17 cellular contexts compared by ENCODE assay signal in genomic region chrX:115533485-115533884, GRCh38. TPM values are rescaled to one million over a fixed set of nuclear protein-coding genes. Genes with fewer than 3 reads are reported as not detected.
DNase-seq lines count a peak whose midpoint lies in the region; ATAC-seq, FAIRE-seq and TF ChIP-seq lines count a peak whose summit lies in the region.
"Had no signal": no experiment of that assay in that cellular context is flagged by ENCODE, and none has a peak within 500 bp of the region (broad histone marks: within the 10 kb centered on the region; RNA-seq: fewer than 3 reads in every experiment).

No MANE protein-coding gene starts in this region.

- TF ChIP-seq CTCF in astrocyte (IDR thresholded peaks at IDR 0.05; ENCODE audit: insufficient read depth, low read depth, low read length), result no peak
- no peak for TF ChIP-seq CTCF in fibroblast of villous mesenchyme (IDR thresholded peaks at IDR 0.05; ENCODE audit: insufficient read depth, low read depth, low read length)

- H3K4me1 Mint-ChIP-seq in astrocyte (ENCODE audit: low read depth, unreplicated experiment), result peaks cover 3% of the 10 kb centered on the region
- no peaks in the 10 kb centered on the region for H3K4me1 Mint-ChIP-seq in stimulated activated memory B cell treated with anti-CD40 and anti-IgM and Interleukin-4, amounts not matched to agents 10 μg/mL and 1 μg/mL and 100 μg/mL, for 72 hours
- H3K4me1 Mint-ChIP-seq: activated naive CD8-positive, alpha-beta T cell treated with anti-CD3 and anti-CD28 coated beads, Interleukin-2, amount 50 U/mL, for 24 hours had no signal

- no peaks in the 10 kb centered on the region for H3K27me3 ChIP-seq in astrocyte (ENCODE audit: insufficient read depth, low read length)

- H3K4me3 Mint-ChIP-seq in astrocyte (ENCODE audit: unreplicated experiment), result no peak overlapping the region
- H3K4me3 Mint-ChIP-seq in stimulated activated memory B cell treated with anti-CD40 and anti-IgM and Interleukin-4, amounts not matched to agents 10 μg/mL and 1 μg/mL and 100 μg/mL, for 72 hours, result no peak overlapping the region
- H3K4me3 Mint-ChIP-seq: activated CD4-positive, alpha-beta memory T cell treated with anti-CD3 and anti-CD28 coated beads for 36 hours; activated naive CD8-positive, alpha-beta T cell treated with anti-CD3 and anti-CD28 coated beads, Interleukin-2, amount 50 U/mL, for 24 hours; activated T-helper 1 cell treated with anti-CD3 and anti-CD28 coated beads, Interleukin-12 subunit alpha, Interleukin-12 subunit beta, Interleukin-2, Interleukin-4 antibody, amounts not matched to agents 30 ng/mL and 10 ng/mL and 1 ng/mL, durations not matched to agents 14 hours and 24 hours and 36 hours; CD8-positive, alpha-beta T cell had no signal

- H3K4me3 ChIP-seq in astrocyte (ENCODE audit: insufficient read depth, low read depth, low read length) (no peak overlapping the region), fibroblast of villous mesenchyme (ENCODE audit: low read depth, low read length) (no peak overlapping the region)
- H3K4me3 ChIP-seq: colonic mucosa had no signal

- no peak for ATAC-seq in stimulated activated memory B cell treated with anti-CD40 and anti-IgM and Interleukin-4, amounts not matched to agents 10 μg/mL and 1 μg/mL and 100 μg/mL, for 72 hours
- no peak for ATAC-seq in GM21825 (IDR thresholded peaks at IDR 0.05; ENCODE audit: unreplicated experiment)
- ATAC-seq: activated naive CD8-positive, alpha-beta T cell treated with anti-CD3 and anti-CD28 coated beads, Interleukin-2, amount 50 U/mL, for 24 hours; CD8-positive, alpha-beta T cell; Panc1 had no signal

- peak; percentile 83 for FAIRE-seq in astrocyte (lab: Jason Lieb, UNC)
- FAIRE-seq: GM12892 had no signal

- no peaks in the 10 kb centered on the region for H3K4me1 ChIP-seq in astrocyte (ENCODE audit: insufficient read depth, low read length)
- H3K4me1 ChIP-seq: colonic mucosa had no signal

- H4K20me1 ChIP-seq in astrocyte (ENCODE audit: insufficient read depth, low read length), result no peaks in the 10 kb centered on the region

- no peak overlapping the region for H3K27ac ChIP-seq in astrocyte (ENCODE audit: low read depth, low read length)
- H3K27ac ChIP-seq: colonic mucosa had no signal

- H3K79me2 ChIP-seq in astrocyte (ENCODE audit: insufficient read depth, low read length), result no peaks in the 10 kb centered on the region

- H3K9me3 Mint-ChIP-seq in astrocyte (ENCODE audit: unreplicated experiment), result peaks cover 2% of the 10 kb centered on the region
- H3K9me3 Mint-ChIP-seq in stimulated activated memory B cell treated with anti-CD40 and anti-IgM and Interleukin-4, amounts not matched to agents 10 μg/mL and 1 μg/mL and 100 μg/mL, for 72 hours, result peaks cover 3% of the 10 kb centered on the region
- H3K9me3 Mint-ChIP-seq: activated CD4-positive, alpha-beta memory T cell treated with anti-CD3 and anti-CD28 coated beads for 36 hours; activated naive CD8-positive, alpha-beta T cell treated with anti-CD3 and anti-CD28 coated beads, Interleukin-2, amount 50 U/mL, for 24 hours; activated T-helper 1 cell treated with anti-CD3 and anti-CD28 coated beads, Interleukin-12 subunit alpha, Interleukin-12 subunit beta, Interleukin-2, Interleukin-4 antibody, amounts not matched to agents 30 ng/mL and 10 ng/mL and 1 ng/mL, durations not matched to agents 14 hours and 24 hours and 36 hours; CD8-positive, alpha-beta T cell had no signal

- H3K4me2 ChIP-seq in astrocyte (ENCODE audit: low read length), result no peak overlapping the region

- no peak overlapping the region for H3K9ac ChIP-seq in astrocyte (ENCODE audit: low read length)

- H3K27me3 Mint-ChIP-seq in astrocyte (ENCODE audit: low read depth, unreplicated experiment), result no peaks in the 10 kb centered on the region
- H3K27me3 Mint-ChIP-seq in stimulated activated memory B cell treated with anti-CD40 and anti-IgM and Interleukin-4, amounts not matched to agents 10 μg/mL and 1 μg/mL and 100 μg/mL, for 72 hours, result no peaks in the 10 kb centered on the region
- H3K27me3 Mint-ChIP-seq: activated CD4-positive, alpha-beta memory T cell treated with anti-CD3 and anti-CD28 coated beads for 36 hours; activated naive CD8-positive, alpha-beta T cell treated with anti-CD3 and anti-CD28 coated beads, Interleukin-2, amount 50 U/mL, for 24 hours had no signal

- no peaks in the 10 kb centered on the region for H3K36me3 ChIP-seq in astrocyte (ENCODE audit: insufficient read depth, low read length)
- H3K36me3 ChIP-seq: colonic mucosa had no signal

- no peaks in the 10 kb centered on the region for H3K9me3 ChIP-seq in astrocyte (ENCODE audit: insufficient read depth, low read depth, low read length)
- H3K9me3 ChIP-seq: colonic mucosa had no signal

- no peak overlapping the region for H3K27ac Mint-ChIP-seq in astrocyte (ENCODE audit: unreplicated experiment)
- H3K27ac Mint-ChIP-seq in stimulated activated memory B cell treated with anti-CD40 and anti-IgM and Interleukin-4, amounts not matched to agents 10 μg/mL and 1 μg/mL and 100 μg/mL, for 72 hours, result no peak overlapping the region
- H3K27ac Mint-ChIP-seq: activated CD4-positive, alpha-beta memory T cell treated with anti-CD3 and anti-CD28 coated beads for 36 hours; activated naive CD8-positive, alpha-beta T cell treated with anti-CD3 and anti-CD28 coated beads, Interleukin-2, amount 50 U/mL, for 24 hours; activated T-helper 1 cell treated with anti-CD3 and anti-CD28 coated beads, Interleukin-12 subunit alpha, Interleukin-12 subunit beta, Interleukin-2, Interleukin-4 antibody, amounts not matched to agents 30 ng/mL and 10 ng/mL and 1 ng/mL, durations not matched to agents 14 hours and 24 hours and 36 hours; CD8-positive, alpha-beta T cell had no signal

- no peaks in the 10 kb centered on the region for H3K36me3 Mint-ChIP-seq in astrocyte (ENCODE audit: low read depth, unreplicated experiment)
- H3K36me3 Mint-ChIP-seq in stimulated activated memory B cell treated with anti-CD40 and anti-IgM and Interleukin-4, amounts not matched to agents 10 μg/mL and 1 μg/mL and 100 μg/mL, for 72 hours, result no peaks in the 10 kb centered on the region
- H3K36me3 Mint-ChIP-seq: activated CD4-positive, alpha-beta memory T cell treated with anti-CD3 and anti-CD28 coated beads for 36 hours; CD8-positive, alpha-beta T cell had no signal

- no peak overlapping the region for H2AFZ ChIP-seq in astrocyte (ENCODE audit: low read depth, low read length)

- DNase-seq in EH (ENCODE audit: low read depth), result peak; percentile 65
- DNase-seq in astrocyte (ENCODE audit: low read depth), result no peak
- peak; percentile 73 for DNase-seq in fibroblast of villous mesenchyme (ENCODE audit: low read depth)
- DNase-seq in stromal cell of bone marrow (ENCODE audit: low read depth), result peak; percentile 40
- no peak for DNase-seq in GOT3 (lab: John Stamatoyannopoulos, UW)
- DNase-seq: activated CD4-positive, alpha-beta memory T cell treated with anti-CD3 and anti-CD28 coated beads for 36 hours; activated naive CD8-positive, alpha-beta T cell treated with anti-CD3 and anti-CD28 coated beads, Interleukin-2, amount 50 U/mL, for 24 hours; CD8-positive, alpha-beta T cell; colonic mucosa; MM.1S; NCI-H2029; NCI-H526 treated with DMSO at 0.1 percent for 48 hours had no signal

RNA-seq across cellular contexts. Expression of gene PLS3, which starts 27.5 kb away (rescaled TPM):
- 310 and 313 TPM in 2 replicates for total RNA-seq in astrocyte
- 271 and 323 TPM in 2 replicates for total RNA-seq in fibroblast of villous mesenchyme
- total RNA-seq: CD8-positive, alpha-beta T cell had no signal

Comparison
In these comparisons a context has a peak if more than half of its experiments do, and no peak if none do; other contexts are left out.
1. DNase-seq: peak in EH (single experiment), fibroblast of villous mesenchyme (single experiment) and stromal cell of bone marrow (single experiment); none in astrocyte (single experiment) and GOT3 (single experiment).